In the genomic region with DNA sequence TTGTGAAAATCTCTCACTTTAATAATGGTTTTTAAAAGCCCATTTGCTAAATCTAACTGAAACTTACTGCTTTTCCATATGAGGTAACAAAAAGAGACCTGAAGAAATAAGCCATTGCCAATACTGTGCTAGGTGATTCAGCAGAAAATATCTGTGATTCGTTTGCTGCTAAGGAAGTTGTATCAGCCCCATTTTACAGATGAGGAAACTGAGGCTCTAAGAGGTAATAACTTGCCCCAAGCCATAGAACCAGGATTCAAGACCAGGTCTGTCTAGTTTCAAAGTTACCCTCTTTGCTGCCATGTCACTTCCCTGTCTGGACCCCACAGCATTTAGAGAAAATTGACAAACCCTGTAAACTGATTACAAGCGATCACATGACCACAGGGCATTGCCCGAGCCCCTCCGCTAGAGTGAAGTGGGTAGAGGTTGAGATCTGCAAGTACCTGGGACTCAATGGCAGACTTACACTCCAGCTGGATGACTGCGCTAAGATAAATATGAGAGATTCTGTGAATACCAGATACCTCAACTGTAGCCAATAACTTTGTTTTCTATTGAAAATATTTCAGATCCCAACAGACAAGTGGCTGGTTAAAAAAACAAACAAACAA, we compare ENCODE assay signal across 1 cellular context.
TF ChIP-seq lines count a peak whose summit lies in the region.

No MANE protein-coding gene starts in this region.

TF ChIP-seq in GM23338, 12 proteins besides CTCF, POLR2A, EP300 and RAD21 (continued from another document):
- TF ChIP-seq STAT1 (IDR thresholded peaks at IDR 0.05; ENCODE audit: unreplicated experiment) (no peak), NANOG (IDR thresholded peaks at IDR 0.05; ENCODE audit: borderline replicate concordance) (no peak)
TF ChIP-seq in GM23338: peak in this region for 0.
